ENCODE assay signal across 8 cellular contexts in the genomic region with DNA sequence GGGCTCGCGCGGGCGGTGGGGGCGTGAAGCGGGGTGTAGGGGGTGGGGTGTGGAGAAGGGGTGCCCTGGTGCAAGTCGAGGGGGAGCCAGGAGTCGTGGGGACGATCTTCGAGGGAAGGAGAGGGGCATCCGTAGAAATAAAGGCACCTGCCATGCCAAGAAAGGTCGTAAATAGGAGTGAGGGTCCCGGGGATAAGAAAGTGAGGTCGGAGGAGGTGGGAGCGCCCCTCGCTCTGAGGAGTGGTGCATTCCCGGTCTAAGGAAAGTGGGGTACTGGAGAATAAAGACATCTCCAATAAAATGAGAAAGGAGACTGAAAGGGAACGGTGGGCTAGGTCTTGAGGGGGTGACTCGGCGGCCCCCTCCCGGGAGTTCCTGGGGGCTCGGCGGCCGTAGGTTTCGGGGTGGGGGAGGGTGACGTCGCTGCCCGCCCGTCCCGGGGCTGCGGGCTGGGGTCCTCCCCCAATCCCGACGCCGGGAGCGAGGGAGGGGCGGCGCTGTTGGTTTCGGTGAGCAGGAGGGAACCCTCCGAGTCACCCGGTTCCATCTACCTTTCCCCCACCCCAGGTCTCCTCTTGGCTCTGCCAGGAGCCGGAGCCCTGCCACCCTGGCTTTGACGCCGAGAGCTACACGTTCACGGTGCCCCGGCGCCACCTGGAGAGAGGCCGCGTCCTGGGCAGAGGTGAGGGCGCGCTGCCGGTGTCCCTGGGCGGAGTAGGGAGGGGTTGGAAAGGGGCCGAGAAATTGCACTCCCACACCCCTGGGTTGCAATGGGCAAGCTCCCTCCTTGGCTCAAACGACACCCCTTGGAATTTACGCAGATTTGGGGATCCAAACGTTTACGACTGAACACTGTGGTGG. TPM values are rescaled to one million over a fixed set of nuclear protein-coding genes. Genes with fewer than 3 reads are reported as not detected.
DNase-seq lines count a peak whose midpoint lies in the region; ATAC-seq, FAIRE-seq and TF ChIP-seq lines count a peak whose summit lies in the region.

No MANE protein-coding gene starts in this region.

- H3K27me3 ChIP-seq in keratinocyte (ENCODE audit: control insufficient read depth, extremely low read depth, insufficient read depth, low read length), result no peaks in the 10 kb centered on the region

- no peaks in the 10 kb centered on the region for H3K9me3 Mint-ChIP-seq in activated CD4-positive, alpha-beta T cell treated with anti-CD3 and anti-CD28 coated beads for 36 hours (ENCODE audit: low read depth)
- H3K9me3 Mint-ChIP-seq in activated T-helper 1 cell treated with anti-CD3 and anti-CD28 coated beads, Interleukin-12 subunit alpha, Interleukin-12 subunit beta, Interleukin-2, Interleukin-4 antibody, amounts not matched to agents 30 ng/mL and 10 ng/mL and 1 ng/mL, durations not matched to agents 14 hours and 24 hours and 36 hours, result no peaks in the 10 kb centered on the region
- no peaks in the 10 kb centered on the region for H3K9me3 Mint-ChIP-seq in stimulated activated naive CD8-positive, alpha-beta T cell treated with anti-CD3 and anti-CD28 coated beads, Interleukin-15, amount 100 ng/mL, for 72 hours

- H2AFZ ChIP-seq in keratinocyte (ENCODE audit: control insufficient read depth, low read length), result no peak overlapping the region

- peaks cover 23% of the 10 kb centered on the region for H3K27me3 Mint-ChIP-seq in activated CD4-positive, alpha-beta T cell treated with anti-CD3 and anti-CD28 coated beads for 36 hours
- H3K27me3 Mint-ChIP-seq in activated T-helper 1 cell treated with anti-CD3 and anti-CD28 coated beads, Interleukin-12 subunit alpha, Interleukin-12 subunit beta, Interleukin-2, Interleukin-4 antibody, amounts not matched to agents 30 ng/mL and 10 ng/mL and 1 ng/mL, durations not matched to agents 14 hours and 24 hours and 36 hours (ENCODE audit: insufficient read depth), result peaks cover 29% of the 10 kb centered on the region
- H3K27me3 Mint-ChIP-seq in stimulated activated naive CD8-positive, alpha-beta T cell treated with anti-CD3 and anti-CD28 coated beads, Interleukin-15, amount 100 ng/mL, for 72 hours, result peaks cover 80% of the 10 kb centered on the region

- no peak for ATAC-seq in activated CD4-positive, alpha-beta T cell treated with anti-CD3 and anti-CD28 coated beads for 36 hours
- peak; percentile 45 for ATAC-seq in stimulated activated naive CD8-positive, alpha-beta T cell treated with anti-CD3 and anti-CD28 coated beads, Interleukin-15, amount 100 ng/mL, for 72 hours
- ATAC-seq in HG03457 (IDR thresholded peaks at IDR 0.05; ENCODE audit: unreplicated experiment) (no peak), HG03280 (IDR thresholded peaks at IDR 0.05; ENCODE audit: unreplicated experiment) (no peak)

- peak overlapping the region; percentile 97 for H3K9ac ChIP-seq in keratinocyte (ENCODE audit: control insufficient read depth, extremely low read depth, insufficient read depth, low read length)

- H3K4me3 ChIP-seq in keratinocyte (ENCODE audit: control insufficient read depth in 2 of 3, extremely low read depth in 1 of 3, insufficient read depth in 2 of 3, low read depth in 1 of 3, low read length in 3 of 3), result peak overlapping the region; percentile 90 to 97 (median 97)

- TF ChIP-seq CTCF in keratinocyte (optimal IDR thresholded peaks at IDR 0.05 in 1 of 3, IDR thresholded peaks at IDR 0.05 in 1 of 3, conservative IDR thresholded peaks at IDR 0.05 in 1 of 3; ENCODE audit: extremely low read depth in 1 of 3, insufficient read depth in 2 of 3, low read length in 3 of 3), result peak in 2 of 3 experiments; percentile 11 to 67

- H3K36me3 ChIP-seq in keratinocyte (ENCODE audit: control insufficient read depth in 2 of 2, extremely low read depth in 1 of 2, insufficient read depth in 2 of 2, low read length in 2 of 2), result peaks cover 6 to 14% of the 10 kb centered on the region in 2 experiments

- peaks cover 52% of the 10 kb centered on the region for H3K79me2 ChIP-seq in keratinocyte (ENCODE audit: control insufficient read depth, insufficient read depth, low read length)

- peaks cover 47% of the 10 kb centered on the region for H3K4me1 ChIP-seq in keratinocyte (ENCODE audit: control insufficient read depth, extremely low read depth, insufficient read depth, low read length)

- CTCF ChIA-PET in activated CD4-positive, alpha-beta T cell treated with anti-CD3 and anti-CD28 coated beads for 36 hours (lab: Charles Lee), result interaction anchor here (0.6 to 1.3 kb wide), 3 partner anchors 32 to 257 kb away, joined by 3 read pairs; no protein-coding TSS in a partner anchor

- no peaks in the 10 kb centered on the region for H3K9me3 ChIP-seq in keratinocyte (ENCODE audit: control insufficient read depth, low read depth, low read length)

- dilution Hi-C loops in keratinocyte (cut with MboI; ENCODE audit: extremely low pct_ligation_motif_present, low sequenced_read_pairs), result no loop called here

- peak; percentile 38 for DNase-seq in activated CD4-positive, alpha-beta T cell treated with anti-CD3 and anti-CD28 coated beads for 36 hours
- DNase-seq in activated CD4-positive, alpha-beta T cell treated with anti-CD3 and anti-CD28 coated beads for 48 hours, result no peak
- no peak for DNase-seq in activated T-helper 1 cell treated with anti-CD3 and anti-CD28 coated beads, Interleukin-12 subunit alpha, Interleukin-12 subunit beta, Interleukin-2, Interleukin-4 antibody, amounts not matched to agents 30 ng/mL and 10 ng/mL and 1 ng/mL, durations not matched to agents 14 hours and 24 hours and 36 hours (ENCODE audit: low spot score)
- DNase-seq in keratinocyte (ENCODE audit: low read depth, low spot score), result no peak
- DNase-seq in stimulated activated naive CD8-positive, alpha-beta T cell treated with anti-CD3 and anti-CD28 coated beads, Interleukin-15, amount 100 ng/mL, for 72 hours, result no peak
- DNase-seq in epidermal melanocyte (ENCODE audit: insufficient read length, low spot score), result no peak

- POLR2A ChIA-PET in activated CD4-positive, alpha-beta T cell treated with anti-CD3 and anti-CD28 coated beads for 36 hours (lab: Charles Lee), result no interaction called here

- no peaks in the 10 kb centered on the region for H3K36me3 Mint-ChIP-seq in activated CD4-positive, alpha-beta T cell treated with anti-CD3 and anti-CD28 coated beads for 36 hours (ENCODE audit: low read depth)
- peaks cover 1% of the 10 kb centered on the region for H3K36me3 Mint-ChIP-seq in activated T-helper 1 cell treated with anti-CD3 and anti-CD28 coated beads, Interleukin-12 subunit alpha, Interleukin-12 subunit beta, Interleukin-2, Interleukin-4 antibody, amounts not matched to agents 30 ng/mL and 10 ng/mL and 1 ng/mL, durations not matched to agents 14 hours and 24 hours and 36 hours (ENCODE audit: low read depth)

- no peak overlapping the region for H3K27ac Mint-ChIP-seq in activated CD4-positive, alpha-beta T cell treated with anti-CD3 and anti-CD28 coated beads for 36 hours
- H3K27ac Mint-ChIP-seq in activated T-helper 1 cell treated with anti-CD3 and anti-CD28 coated beads, Interleukin-12 subunit alpha, Interleukin-12 subunit beta, Interleukin-2, Interleukin-4 antibody, amounts not matched to agents 30 ng/mL and 10 ng/mL and 1 ng/mL, durations not matched to agents 14 hours and 24 hours and 36 hours, result no peak overlapping the region
- no peak overlapping the region for H3K27ac Mint-ChIP-seq in stimulated activated naive CD8-positive, alpha-beta T cell treated with anti-CD3 and anti-CD28 coated beads, Interleukin-15, amount 100 ng/mL, for 72 hours

- FAIRE-seq in keratinocyte (lab: Jason Lieb, UNC), result no peak

- peaks cover 3% of the 10 kb centered on the region for H4K20me1 ChIP-seq in keratinocyte (ENCODE audit: control insufficient read depth, extremely low read depth, insufficient read depth, low read length)

- intact Hi-C loops in activated CD4-positive, alpha-beta T cell treated with anti-CD3 and anti-CD28 coated beads for 36 hours (cut with DNase I, micrococcal nuclease), result no loop called here
- intact Hi-C loops in activated T-helper 1 cell treated with anti-CD3 and anti-CD28 coated beads, Interleukin-12 subunit alpha, Interleukin-12 subunit beta, Interleukin-2, Interleukin-4 antibody, amounts not matched to agents 30 ng/mL and 10 ng/mL and 1 ng/mL, durations not matched to agents 14 hours and 24 hours and 36 hours (cut with micrococcal nuclease), result loop anchor here (2.0 kb wide), 1 partner anchor 17 kb away; no protein-coding TSS in a partner anchor

- peak overlapping the region; percentile 95 for H3K27ac ChIP-seq in keratinocyte (ENCODE audit: control insufficient read depth, insufficient read depth, low read length)

- peaks cover 2% of the 10 kb centered on the region for H3K9me1 ChIP-seq in keratinocyte (ENCODE audit: control insufficient read depth, extremely low read depth, insufficient read depth, low read length)

- peak overlapping the region; percentile 50 for H3K4me3 Mint-ChIP-seq in activated CD4-positive, alpha-beta T cell treated with anti-CD3 and anti-CD28 coated beads for 36 hours
- H3K4me3 Mint-ChIP-seq in activated T-helper 1 cell treated with anti-CD3 and anti-CD28 coated beads, Interleukin-12 subunit alpha, Interleukin-12 subunit beta, Interleukin-2, Interleukin-4 antibody, amounts not matched to agents 30 ng/mL and 10 ng/mL and 1 ng/mL, durations not matched to agents 14 hours and 24 hours and 36 hours, result peak overlapping the region; percentile 70
- H3K4me3 Mint-ChIP-seq in stimulated activated naive CD8-positive, alpha-beta T cell treated with anti-CD3 and anti-CD28 coated beads, Interleukin-15, amount 100 ng/mL, for 72 hours, result peak overlapping the region; percentile 74 to 83

- H3K4me2 ChIP-seq in keratinocyte (ENCODE audit: control insufficient read depth, extremely low read depth, insufficient read depth, low read depth, low read length), result peak overlapping the region; percentile 99

- peaks cover 18% of the 10 kb centered on the region for H3K4me1 Mint-ChIP-seq in activated CD4-positive, alpha-beta T cell treated with anti-CD3 and anti-CD28 coated beads for 36 hours
- H3K4me1 Mint-ChIP-seq in activated T-helper 1 cell treated with anti-CD3 and anti-CD28 coated beads, Interleukin-12 subunit alpha, Interleukin-12 subunit beta, Interleukin-2, Interleukin-4 antibody, amounts not matched to agents 30 ng/mL and 10 ng/mL and 1 ng/mL, durations not matched to agents 14 hours and 24 hours and 36 hours (ENCODE audit: low read depth), result peaks cover 7% of the 10 kb centered on the region
- H3K4me1 Mint-ChIP-seq in stimulated activated naive CD8-positive, alpha-beta T cell treated with anti-CD3 and anti-CD28 coated beads, Interleukin-15, amount 100 ng/mL, for 72 hours, result peaks cover 35% of the 10 kb centered on the region

RNA-seq across cellular contexts. Expression of a gene that starts 0.9 kb away (rescaled TPM):
- 1 to 10 TPM; 4.5 to 9.1 TPM for total RNA-seq in activated CD4-positive, alpha-beta T cell treated with anti-CD3 and anti-CD28 coated beads for 36 hours
- 0.64 and 2.2 TPM in 2 replicates for total RNA-seq in activated T-helper 1 cell treated with anti-CD3 and anti-CD28 coated beads, Interleukin-12 subunit alpha, Interleukin-12 subunit beta, Interleukin-2, Interleukin-4 antibody, amounts not matched to agents 30 ng/mL and 10 ng/mL and 1 ng/mL, durations not matched to agents 14 hours and 24 hours and 36 hours
- 247 to 378 TPM (median 285 TPM) in 3 replicates for polyA plus RNA-seq in keratinocyte
- polyA plus RNA-seq in keratinocyte (2011; ENCODE audit: low read depth), result 235 TPM
- polyA plus RNA-seq in keratinocyte (2011; cell fraction: cytosol; rRNA removed), result 72.2 and 103 TPM in 2 replicates
- polyA plus RNA-seq in keratinocyte (2011; cell fraction: nucleus; rRNA removed), result 746 and 761 TPM in 2 replicates
- 259 and 286 TPM in 2 replicates for polyA plus RNA-seq in keratinocyte (2012; ENCODE audit: low replicate concordance)
- polyA minus RNA-seq in keratinocyte, result 372 to 655 TPM (median 505 TPM) in 3 replicates
- 399 TPM for polyA minus RNA-seq in keratinocyte (2011; cell fraction: cytosol; rRNA and poly(A)+ RNA removed)
- polyA minus RNA-seq in keratinocyte (2011; cell fraction: nucleus; rRNA and poly(A)+ RNA removed), result 732 and 1,291 TPM in 2 replicates
